8 cellular contexts compared by ENCODE assay signal in genomic region chr16:56932588-56933265, GRCh38. TPM values are rescaled to one million over a fixed set of nuclear protein-coding genes. Genes with fewer than 3 reads are reported as not detected.
DNase-seq lines count a peak whose midpoint lies in the region; ATAC-seq lines count a peak whose summit lies in the region.

No MANE protein-coding gene starts in this region.

- no peaks in the 10 kb centered on the region for H3K9me3 Mint-ChIP-seq in activated T-helper 1 cell treated with anti-CD3 and anti-CD28 coated beads, Interleukin-12 subunit alpha, Interleukin-12 subunit beta, Interleukin-2, Interleukin-4 antibody, amounts not matched to agents 30 ng/mL and 10 ng/mL and 1 ng/mL, durations not matched to agents 14 hours and 24 hours and 36 hours

- H3K4me1 ChIP-seq in muscle layer of duodenum (ENCODE audit: control insufficient read depth in 1 of 2, insufficient read depth in 2 of 2, low read length in 2 of 2), result peaks cover 4 to 37% of the 10 kb centered on the region in 2 donors
- peaks cover 14% of the 10 kb centered on the region for H3K4me1 ChIP-seq in thymus (ENCODE audit: control insufficient read depth, insufficient read depth, low read length)

- intact Hi-C loops in activated T-helper 1 cell treated with anti-CD3 and anti-CD28 coated beads, Interleukin-12 subunit alpha, Interleukin-12 subunit beta, Interleukin-2, Interleukin-4 antibody, amounts not matched to agents 30 ng/mL and 10 ng/mL and 1 ng/mL, durations not matched to agents 14 hours and 24 hours and 36 hours (cut with micrococcal nuclease), result loop anchor here (1.0 to 10.0 kb wide), 8 partner anchors 15 to 1192 kb away; partner anchors contain the start of genes CCDC102A, CFAP20, CIAPIN1 and COQ9

- H3K27ac ChIP-seq in muscle layer of duodenum (ENCODE audit: low read length), result peak overlapping the region; percentile 86
- peak overlapping the region; percentile 94 for H3K27ac ChIP-seq in thymus (ENCODE audit: low read depth)

- H3K27me3 ChIP-seq in muscle layer of duodenum (ENCODE audit: low read depth, low read length) (no peaks in the 10 kb centered on the region), thymus (ENCODE audit: control insufficient read depth, insufficient read depth) (no peaks in the 10 kb centered on the region)

- under 1% methylated on average over 26 of the region's 26 CpGs for whole genome bisulfite sequencing in thymus

- H3K4me1 Mint-ChIP-seq in activated T-helper 1 cell treated with anti-CD3 and anti-CD28 coated beads, Interleukin-12 subunit alpha, Interleukin-12 subunit beta, Interleukin-2, Interleukin-4 antibody, amounts not matched to agents 30 ng/mL and 10 ng/mL and 1 ng/mL, durations not matched to agents 14 hours and 24 hours and 36 hours (ENCODE audit: low read depth), result peaks cover 47% of the 10 kb centered on the region

- peaks cover 29% of the 10 kb centered on the region in 2 donors for H3K36me3 ChIP-seq in muscle layer of duodenum (ENCODE audit: control insufficient read depth in 1 of 2, insufficient read depth in 2 of 2, low read length in 2 of 2)
- H3K36me3 ChIP-seq in thymus (ENCODE audit: control insufficient read depth, insufficient read depth), result peaks cover 3% of the 10 kb centered on the region

- DNase-seq in ELF-1 (ENCODE audit: low read depth, low spot score) (peak; percentile 62), NOMO-1 treated with DMSO at 0.1 percent for 48 hours (lab: John Stamatoyannopoulos, UW; ENCODE audit: unreplicated experiment) (peak; percentile 82), fibroblast of gingiva (ENCODE audit: low read depth) (peak; percentile 71)
- DNase-seq in activated T-helper 1 cell treated with anti-CD3 and anti-CD28 coated beads, Interleukin-12 subunit alpha, Interleukin-12 subunit beta, Interleukin-2, Interleukin-4 antibody, amounts not matched to agents 30 ng/mL and 10 ng/mL and 1 ng/mL, durations not matched to agents 14 hours and 24 hours and 36 hours (ENCODE audit: low spot score), result peak; percentile 34

- H3K9me3 ChIP-seq in muscle layer of duodenum (ENCODE audit: control insufficient read depth in 1 of 2, low read length in 2 of 2), result no peaks in the 10 kb centered on the region
- H3K9me3 ChIP-seq in thymus (ENCODE audit: control insufficient read depth), result no peaks in the 10 kb centered on the region

- H3K4me3 ChIP-seq in muscle layer of duodenum (ENCODE audit: low read depth in 1 of 2, low read length in 2 of 2) (peak overlapping the region; percentile 95 to 100), thymus (ENCODE audit: low read length) (peak overlapping the region; percentile 65)

- ATAC-seq in HG02973 (IDR thresholded peaks at IDR 0.05; ENCODE audit: unreplicated experiment), result peak; percentile 9
- ATAC-seq in HG02884 (IDR thresholded peaks at IDR 0.05; ENCODE audit: unreplicated experiment), result no peak

- H3K27me3 Mint-ChIP-seq in activated T-helper 1 cell treated with anti-CD3 and anti-CD28 coated beads, Interleukin-12 subunit alpha, Interleukin-12 subunit beta, Interleukin-2, Interleukin-4 antibody, amounts not matched to agents 30 ng/mL and 10 ng/mL and 1 ng/mL, durations not matched to agents 14 hours and 24 hours and 36 hours (ENCODE audit: insufficient read depth), result no peaks in the 10 kb centered on the region

- H3K27ac Mint-ChIP-seq in activated T-helper 1 cell treated with anti-CD3 and anti-CD28 coated beads, Interleukin-12 subunit alpha, Interleukin-12 subunit beta, Interleukin-2, Interleukin-4 antibody, amounts not matched to agents 30 ng/mL and 10 ng/mL and 1 ng/mL, durations not matched to agents 14 hours and 24 hours and 36 hours, result peak overlapping the region; percentile 94

- peak overlapping the region; percentile 95 for H3K4me3 Mint-ChIP-seq in activated T-helper 1 cell treated with anti-CD3 and anti-CD28 coated beads, Interleukin-12 subunit alpha, Interleukin-12 subunit beta, Interleukin-2, Interleukin-4 antibody, amounts not matched to agents 30 ng/mL and 10 ng/mL and 1 ng/mL, durations not matched to agents 14 hours and 24 hours and 36 hours

- H3K36me3 Mint-ChIP-seq in activated T-helper 1 cell treated with anti-CD3 and anti-CD28 coated beads, Interleukin-12 subunit alpha, Interleukin-12 subunit beta, Interleukin-2, Interleukin-4 antibody, amounts not matched to agents 30 ng/mL and 10 ng/mL and 1 ng/mL, durations not matched to agents 14 hours and 24 hours and 36 hours (ENCODE audit: low read depth), result peaks cover 47% of the 10 kb centered on the region

RNA-seq across cellular contexts. Expression of gene HERPUD1, which starts 0.8 kb away (rescaled TPM):
- total RNA-seq in activated T-helper 1 cell treated with anti-CD3 and anti-CD28 coated beads, Interleukin-12 subunit alpha, Interleukin-12 subunit beta, Interleukin-2, Interleukin-4 antibody, amounts not matched to agents 30 ng/mL and 10 ng/mL and 1 ng/mL, durations not matched to agents 14 hours and 24 hours and 36 hours, result 176 and 178 TPM in 2 replicates
- polyA plus RNA-seq in thymus, result 105 TPM

RNA-seq across cellular contexts. Expression of gene CETP, which starts 29.0 kb away (rescaled TPM):
- 0.23 and 0.24 TPM in 2 replicates for total RNA-seq in activated T-helper 1 cell treated with anti-CD3 and anti-CD28 coated beads, Interleukin-12 subunit alpha, Interleukin-12 subunit beta, Interleukin-2, Interleukin-4 antibody, amounts not matched to agents 30 ng/mL and 10 ng/mL and 1 ng/mL, durations not matched to agents 14 hours and 24 hours and 36 hours
- polyA plus RNA-seq in thymus, result 1.8 TPM

RNA-seq across cellular contexts. Expression of gene NLRC5, which starts 56.6 kb away (rescaled TPM):
- total RNA-seq in activated T-helper 1 cell treated with anti-CD3 and anti-CD28 coated beads, Interleukin-12 subunit alpha, Interleukin-12 subunit beta, Interleukin-2, Interleukin-4 antibody, amounts not matched to agents 30 ng/mL and 10 ng/mL and 1 ng/mL, durations not matched to agents 14 hours and 24 hours and 36 hours, result 164 and 175 TPM in 2 replicates
- polyA plus RNA-seq in thymus, result 63.9 TPM
